ENCODE assay signal across 11 cellular contexts in the genomic region with DNA sequence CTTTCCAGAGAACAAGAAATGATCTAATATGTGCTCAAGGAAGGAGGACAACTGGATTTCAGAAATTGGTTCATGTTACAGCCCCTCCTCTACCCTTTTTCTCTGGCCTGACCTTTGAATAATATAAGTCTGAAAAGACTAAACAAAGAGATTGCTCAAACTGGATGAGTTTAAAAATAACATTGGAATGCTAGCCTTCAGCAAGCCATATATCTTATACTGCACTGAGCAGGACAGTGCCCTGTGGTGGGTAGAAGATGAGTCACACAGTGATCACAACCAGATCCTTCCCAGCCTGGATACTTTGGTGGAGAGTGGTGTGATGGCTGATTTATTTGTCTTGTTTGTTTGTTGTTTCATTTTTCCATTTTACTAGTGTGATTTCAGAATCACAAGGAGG. TPM values are rescaled to one million over a fixed set of nuclear protein-coding genes. Genes with fewer than 3 reads are reported as not detected.
DNase-seq lines count a peak whose midpoint lies in the region; ATAC-seq, FAIRE-seq and TF ChIP-seq lines count a peak whose summit lies in the region.
"Had no signal": no experiment of that assay in that cellular context is flagged by ENCODE, and none has a peak within 500 bp of the region (broad histone marks: within the 10 kb centered on the region; RNA-seq: fewer than 3 reads in every experiment).

No MANE protein-coding gene starts in this region.

- H3K4me3 Mint-ChIP-seq in mesothelial cell of epicardium, result no peak overlapping the region
- H3K4me3 Mint-ChIP-seq: naive thymus-derived CD4-positive, alpha-beta T cell had no signal

- H3K36me3 Mint-ChIP-seq in mesothelial cell of epicardium, result no peaks in the 10 kb centered on the region
- H3K36me3 Mint-ChIP-seq: naive thymus-derived CD4-positive, alpha-beta T cell had no signal

- H3K27ac Mint-ChIP-seq in mesothelial cell of epicardium, result peak overlapping the region; percentile 96
- H3K27ac Mint-ChIP-seq: naive thymus-derived CD4-positive, alpha-beta T cell had no signal

- DNase-seq in A549 (ENCODE audit: low read depth in 1 of 2, low spot score in 1 of 2), result peak; percentile 25 to 34
- DNase-seq in LHCN-M2 (ENCODE audit: low read depth), result peak; percentile 93
- no peak for DNase-seq in coronary artery (ENCODE audit: low spot score)
- DNase-seq in mesothelial cell of epicardium (ENCODE audit: low spot score in 2 of 2, unreplicated experiment in 2 of 2), result no peak
- no peak for DNase-seq in GM13977 (ENCODE audit: low spot score)
- no peak for DNase-seq in NCI-H2196 treated with DMSO at 0.1 percent for 48 hours (lab: John Stamatoyannopoulos, UW; ENCODE audit: unreplicated experiment)
- no peak for DNase-seq in COLO668 (lab: John Stamatoyannopoulos, UW; ENCODE audit: unreplicated experiment)
- DNase-seq: naive thymus-derived CD4-positive, alpha-beta T cell; NCI-H510A treated with DMSO at 0.1 percent for 48 hours had no signal

- peaks cover 15% of the 10 kb centered on the region for H3K4me1 ChIP-seq in A549
- H3K4me1 ChIP-seq: BLaER1 treated with 17β-estradiol and CSF1 and Interleukin-3, amounts not matched to agents 10 nM and 100 nM had no signal

- no peaks in the 10 kb centered on the region for H3K27me3 Mint-ChIP-seq in mesothelial cell of epicardium (ENCODE audit: low read depth)

- TF ChIP-seq RAD21 in A549 (conservative IDR thresholded peaks at IDR 0.05 in 1 of 2, IDR thresholded peaks at IDR 0.05 in 1 of 2), result no peak

- H3K9me3 ChIP-seq in A549, result no peaks in the 10 kb centered on the region
- H3K9me3 ChIP-seq: BLaER1 treated with 17β-estradiol and CSF1 and Interleukin-3, amounts not matched to agents 10 nM and 100 nM had no signal

- H3K4me1 Mint-ChIP-seq in mesothelial cell of epicardium, result peaks cover 48% of the 10 kb centered on the region
- H3K4me1 Mint-ChIP-seq: naive thymus-derived CD4-positive, alpha-beta T cell had no signal

- H3K9me3 Mint-ChIP-seq in mesothelial cell of epicardium, result no peaks in the 10 kb centered on the region

- peak; percentile 90 to 96; a peak in 5 of 6 replicates for ATAC-seq in A549
- no peak for ATAC-seq in GM21360 (IDR thresholded peaks at IDR 0.05; ENCODE audit: unreplicated experiment)
- ATAC-seq: naive thymus-derived CD4-positive, alpha-beta T cell had no signal

- TF ChIP-seq CTCF in A549 (IDR thresholded peaks at IDR 0.05) (no peak), coronary artery (IDR thresholded peaks at IDR 0.05) (no peak), mesothelial cell of epicardium (IDR thresholded peaks at IDR 0.05; ENCODE audit: unreplicated experiment) (no peak), GM13977 (IDR thresholded peaks at IDR 0.05; ENCODE audit: extremely low read depth, insufficient read depth, missing control alignments) (no peak)

- CTCF ChIA-PET in A549 (lab: Yijun Ruan, JAX), result no interaction called here

- H3K4me3 ChIP-seq in A549 (no peak overlapping the region), coronary artery (peak overlapping the region; percentile 10)
- H3K4me3 ChIP-seq: BLaER1 treated with 17β-estradiol and CSF1 and Interleukin-3, amounts not matched to agents 10 nM and 100 nM had no signal

- no peak for TF ChIP-seq EP300 in A549 (IDR thresholded peaks at IDR 0.05)

- no peak for TF ChIP-seq POLR2A in A549 (IDR thresholded peaks at IDR 0.05; ENCODE audit: low read length)

- peak overlapping the region; percentile 43 for H3K4me2 ChIP-seq in A549
- H3K4me2 ChIP-seq: BLaER1 treated with 17β-estradiol and CSF1 and Interleukin-3, amounts not matched to agents 10 nM and 100 nM had no signal

- POLR2A ChIA-PET in A549 (lab: Yijun Ruan, JAX), result no interaction called here

- H3K27ac ChIP-seq in A549 (no peak overlapping the region; a peak in 1 of 6 replicates), coronary artery (peak overlapping the region; percentile 61 to 80)
- H3K27ac ChIP-seq: BLaER1 treated with 17β-estradiol and CSF1 and Interleukin-3, amounts not matched to agents 10 nM and 100 nM had no signal

- in situ Hi-C loops in GM13977 (cut with MboI; ENCODE audit: low pct_unique_long_range_greater_than_20kb, low sequenced_read_pairs, unreplicated experiment), result no loop called here

- no peak for FAIRE-seq in A549 (lab: Jason Lieb, UNC)

TF ChIP-seq in A549, 52 proteins besides CTCF, POLR2A, EP300 and RAD21:
- 0 out of 2 replicates have a peak, but pooled peaks have one; percentile 32 for TF ChIP-seq FOSL2 (IDR thresholded peaks at IDR 0.05)
- TF ChIP-seq FOSL2 (CRISPR knock-in tag; IDR thresholded peaks at IDR 0.05), result peak; percentile 39; the same call in 1 of the 2 replicates
- TF ChIP-seq NPAS2 (CRISPR knock-in tag; IDR thresholded peaks at IDR 0.05; ENCODE audit: borderline replicate concordance), result no peak
- TF ChIP-seq JUNB (IDR thresholded peaks at IDR 0.05), result peak; percentile 67

RNA-seq across cellular contexts. Expression of gene PALM2AKAP2, which starts 13.2 kb away (rescaled TPM):
- polyA plus RNA-seq in A549 (2011; rRNA removed), result 0.08 TPM in 1 of 2 replicates, not detected in the other
- 0.01 TPM in 1 of 2 replicates, not detected in the other for polyA plus RNA-seq in A549 (2012; cell fraction: cytosol; rRNA removed)
- polyA plus RNA-seq in A549 (2012; cell fraction: nucleus; rRNA removed), result not detected in 2 replicates
- polyA plus RNA-seq in A549 (2017; fragmentation: RNase III; extraction: RNeasy Plus Mini Kit Qiagen cat#74134 plus additional on column Dnase treatment), result 0.04 to 0.22 TPM (median 0.06 TPM) in 3 replicates
- polyA minus RNA-seq in A549 (2011; rRNA and poly(A)+ RNA removed), result not detected in 2 replicates
- total RNA-seq in LHCN-M2 (2014; rRNA removed), result 15.8 and 16.5 TPM in 2 replicates
- polyA plus RNA-seq in LHCN-M2 (2012), result 10.6 TPM
- 39.7 to 45.1 TPM (median 43.6 TPM) in 3 replicates for total RNA-seq in mesothelial cell of epicardium
- total RNA-seq: naive thymus-derived CD4-positive, alpha-beta T cell had no signal
- polyA plus RNA-seq: naive thymus-derived CD4-positive, alpha-beta T cell had no signal

Comparison
In these comparisons a context has a peak if more than half of its experiments do, and no peak if none do; other contexts are left out.
1. DNase-seq: peak in A549 (2 of 2) and LHCN-M2 (single experiment); none in coronary artery (single experiment), mesothelial cell of epicardium (0 of 2), GM13977 (single experiment), NCI-H2196 treated with DMSO at 0.1 percent for 48 hours (single experiment) and COLO668 (single experiment).
2. H3K27ac ChIP-seq: peak in coronary artery (2 of 2); none in A549 (0 of 2).